8 cellular contexts compared by ENCODE assay signal in genomic region chr14:24299255-24300191, GRCh38. TPM values are rescaled to one million over a fixed set of nuclear protein-coding genes. Genes with fewer than 3 reads are reported as not detected.
DNase-seq lines count a peak whose midpoint lies in the region; ATAC-seq and TF ChIP-seq lines count a peak whose summit lies in the region.

DHRS1 (minus strand) TSS chr14:24299780; CDS start chr14:24299106, 674 bp downstream.
NOP9 (plus strand) TSS chr14:24299850; CDS start chr14:24299955, 105 bp downstream.

- H3K4me3 ChIP-seq in CD4-positive, alpha-beta memory T cell (ENCODE audit: low read length in 2 of 2): peak within 1 kb of the TSS; percentile 77 to 85
- H3K4me3 ChIP-seq in endodermal cell (ENCODE audit: low read length) (peak within 1 kb of the TSS; percentile 92), mesodermal cell (ENCODE audit: extremely low read depth, insufficient read depth, low read length, poor library complexity, severe bottlenecking) (peak within 1 kb of the TSS; percentile 92)

- H3K4me3 Mint-ChIP-seq in CD4-positive, alpha-beta memory T cell: peak within 1 kb of the TSS; percentile 91 to 99 (median 94)
- peak within 1 kb of the TSS; percentile 89 for H3K4me3 Mint-ChIP-seq in endodermal cell

- H3K27ac ChIP-seq in CD4-positive, alpha-beta memory T cell (ENCODE audit: low read depth, low read length): peak within 1 kb of the TSS; percentile 87
- H3K27ac ChIP-seq in endodermal cell (ENCODE audit: low read depth, low read length) (peak within 1 kb of the TSS; percentile 39), mesodermal cell (ENCODE audit: low read depth, low read length, severe bottlenecking) (peak within 1 kb of the TSS; percentile 47)

- peaks cover 42% of the 10 kb centered on the region for H3K4me1 ChIP-seq in CD4-positive, alpha-beta memory T cell (ENCODE audit: insufficient read depth, low read length)
- H3K4me1 ChIP-seq in endodermal cell (ENCODE audit: control insufficient read depth, insufficient read depth, low read length): no peaks in the 10 kb centered on the region
- H3K4me1 ChIP-seq in mesodermal cell (ENCODE audit: control insufficient read depth, insufficient read depth, low read length, poor library complexity, severe bottlenecking): peaks cover 16% of the 10 kb centered on the region

- intact Hi-C loops in CD4-positive, alpha-beta memory T cell (cut with micrococcal nuclease): loop anchor here (1.0 kb wide), 3 partner anchors 11 to 185 kb away; partner anchors contain the start of genes DCAF11, LTB4R2 and NRL

- peak; percentile 89 to 92 (median 90) for DNase-seq in CD4-positive, alpha-beta memory T cell
- DNase-seq in NOMO-1 treated with DMSO at 0.1 percent for 48 hours (lab: John Stamatoyannopoulos, UW; ENCODE audit: unreplicated experiment) (peak; percentile 76), endodermal cell (peak; percentile 97)
- DNase-seq in activated CD8-positive, alpha-beta memory T cell treated with anti-CD3 and anti-CD28 coated beads, Interleukin-2, amount 50 U/mL, for 1 hour (ENCODE audit: extremely low read depth): peak; percentile 75
- peak; percentile 97 for DNase-seq in stimulated activated CD8-positive, alpha-beta memory T cell treated with anti-CD3 and anti-CD28 coated beads, Interleukin-15, amount 100 ng/mL, for 24 hours (ENCODE audit: low read depth)

- whole genome bisulfite sequencing in endodermal cell (ENCODE audit: insufficient coverage in 1 of 2, insufficient read length in 1 of 2), 2 experiments: 1% methylated on average over 26 to 75 of the region's 75 CpGs
- 1 to 2% methylated on average over 63 to 64 of the region's 75 CpGs for WGBS in mesodermal cell (ENCODE audit: insufficient coverage in 2 of 2), 2 experiments

- CTCF ChIA-PET in CD4-positive, alpha-beta memory T cell (lab: Charles Lee; ENCODE audit: partially characterized antibody): interaction anchor here (0.8 to 18.5 kb wide), 11 partner anchors 10 to 139 kb away, joined by 3 to 556 read pairs (median 11); partner anchors contain the start of genes CHMP4A, CIDEB, IRF9 and LTB4R

- peaks cover 32 to 66% (median 51%) of the 10 kb centered on the region in 4 donors for H3K4me1 Mint-ChIP-seq in CD4-positive, alpha-beta memory T cell
- H3K4me1 Mint-ChIP-seq in endodermal cell: peaks cover 16% of the 10 kb centered on the region

- peak; percentile 68 for ATAC-seq in GM19397 (IDR thresholded peaks at IDR 0.05; ENCODE audit: unreplicated experiment)
- peak; percentile 60 for ATAC-seq in HG03571 (IDR thresholded peaks at IDR 0.05; ENCODE audit: unreplicated experiment)

- H3K9me3 Mint-ChIP-seq in CD4-positive, alpha-beta memory T cell: peaks cover 0 to 6% (median 0%) of the 10 kb centered on the region in 8 donors
- H3K9me3 Mint-ChIP-seq in endodermal cell: no peaks in the 10 kb centered on the region

- no peaks in the 10 kb centered on the region for H3K9me3 ChIP-seq in CD4-positive, alpha-beta memory T cell (ENCODE audit: control insufficient read depth in 1 of 2, low read length in 2 of 2)
- no peaks in the 10 kb centered on the region for H3K9me3 ChIP-seq in endodermal cell (ENCODE audit: control insufficient read depth, low read length)
- no peaks in the 10 kb centered on the region for H3K9me3 ChIP-seq in mesodermal cell (ENCODE audit: control insufficient read depth, low read length)

- peaks cover 38 to 57% of the 10 kb centered on the region in 2 donors for H3K36me3 Mint-ChIP-seq in CD4-positive, alpha-beta memory T cell
- H3K36me3 Mint-ChIP-seq in endodermal cell (ENCODE audit: low read depth): peaks cover 45% of the 10 kb centered on the region

- POLR2A ChIA-PET in CD4-positive, alpha-beta memory T cell (lab: Charles Lee; ENCODE audit: partially characterized antibody): interaction anchor here (0.6 to 7.1 kb wide), 25 partner anchors 11 to 206 kb away, joined by 3 to 136 read pairs (median 5); partner anchors contain the start of genes CBLN3, CHMP4A, CIDEB and DCAF11

- H3K27me3 ChIP-seq in CD4-positive, alpha-beta memory T cell (ENCODE audit: insufficient read depth, low read length): no peaks in the 10 kb centered on the region
- H3K27me3 ChIP-seq in endodermal cell (ENCODE audit: control insufficient read depth, insufficient read depth, low read length, poor library complexity, severe bottlenecking): no peaks in the 10 kb centered on the region

- H3K27ac Mint-ChIP-seq in CD4-positive, alpha-beta memory T cell: peak within 1 kb of the TSS; percentile 96 to 99 (median 98)
- peak within 1 kb of the TSS; percentile 97 for H3K27ac Mint-ChIP-seq in endodermal cell

- no peak for TF ChIP-seq CTCF in endodermal cell (conservative IDR thresholded peaks at IDR 0.05)

- H3K9ac ChIP-seq in endodermal cell (ENCODE audit: extremely low read depth, low read length, poor library complexity, severe bottlenecking): peak within 1 kb of the TSS; percentile 64

- peaks cover 48% of the 10 kb centered on the region for H3K36me3 ChIP-seq in CD4-positive, alpha-beta memory T cell (ENCODE audit: insufficient read depth, low read length)
- H3K36me3 ChIP-seq in endodermal cell (ENCODE audit: control insufficient read depth, insufficient read depth, low read length) (peaks cover 48% of the 10 kb centered on the region), mesodermal cell (ENCODE audit: control insufficient read depth, insufficient read depth, low read length) (peaks cover 47% of the 10 kb centered on the region)

- no peaks in the 10 kb centered on the region for H3K27me3 Mint-ChIP-seq in CD4-positive, alpha-beta memory T cell
- no peaks in the 10 kb centered on the region for H3K27me3 Mint-ChIP-seq in endodermal cell (ENCODE audit: insufficient read depth)

RNA-seq across cellular contexts. Expression of gene DHRS1, which starts in this region (rescaled TPM):
- 10 to 100 TPM; 37.6 to 38.6 TPM for total RNA-seq in CD4-positive, alpha-beta memory T cell
- 10 to 100 TPM; 31.4 to 32.9 TPM for polyA plus RNA-seq in CD4-positive, alpha-beta memory T cell
- total RNA-seq in endodermal cell: 10 to 100 TPM; 21.2 to 22.5 TPM
- polyA plus RNA-seq in endodermal cell (2013, experiment 1 of 2): 21.2 TPM
- 19.5 TPM for polyA plus RNA-seq in endodermal cell (2013, experiment 2 of 2)
- polyA plus RNA-seq in mesodermal cell (2013, experiment 1 of 2): 25.6 TPM
- polyA plus RNA-seq in mesodermal cell (2013, experiment 2 of 2): 23.2 TPM

RNA-seq across cellular contexts. Expression of gene NOP9, which starts in this region (rescaled TPM):
- total RNA-seq in CD4-positive, alpha-beta memory T cell: 10 to 100 TPM; 23.1 to 28.1 TPM
- 1 to 10 TPM in 1 of 2 donors, under 1 TPM in 1; 0.83 to 1.6 TPM for polyA plus RNA-seq in CD4-positive, alpha-beta memory T cell
- total RNA-seq in endodermal cell: 10 to 100 TPM; 31.1 to 32.0 TPM
- polyA plus RNA-seq in endodermal cell (2013, experiment 1 of 2): 22.2 TPM
- 19.9 TPM for polyA plus RNA-seq in endodermal cell (2013, experiment 2 of 2)
- 16.8 TPM for polyA plus RNA-seq in mesodermal cell (2013, experiment 1 of 2)
- 15.7 TPM for polyA plus RNA-seq in mesodermal cell (2013, experiment 2 of 2)

Comparison
In these comparisons a context has a peak if more than half of its experiments do, and no peak if none do; other contexts are left out.
1. Peak in every context shown above with its lines: DNase-seq, ATAC-seq, H3K4me3 ChIP-seq and H3K27ac ChIP-seq.